6 cellular contexts compared by ENCODE assay signal in genomic region chr14:94079891-94080605, GRCh38. TPM values are rescaled to one million over a fixed set of nuclear protein-coding genes. Genes with fewer than 3 reads are reported as not detected.
A peak's percentile ranks its signal among the peaks of the same experiment; 100 is the strongest.
DNase-seq lines count a peak whose midpoint lies in the region; ATAC-seq and TF ChIP-seq lines count a peak whose summit lies in the region.

No MANE protein-coding gene starts in this region.

- H3K27ac ChIP-seq in DOHH2 (ENCODE audit: low read depth, low read length) (peak overlapping the region; percentile 62; the same call in 1 of the 2 replicates), right lobe of liver (peak overlapping the region; percentile 86 to 92 (median 89))

- CTCF ChIA-PET in WTC11 (lab: Charles Lee), result interaction anchor here (1.1 to 2.8 kb wide), 6 partner anchors 28 to 354 kb away, joined by 3 to 20 read pairs (median 11); no protein-coding TSS in a partner anchor

- intact Hi-C loops in right lobe of liver (cut with DNase I), result no loop called here

- H3K9me3 Mint-ChIP-seq in WTC11, result peaks cover 9% of the 10 kb centered on the region

- ATAC-seq in WTC11 (no peak), right lobe of liver (no peak), HG03520 (IDR thresholded peaks at IDR 0.05; ENCODE audit: unreplicated experiment) (no peak)

- H3K27me3 Mint-ChIP-seq in WTC11 (ENCODE audit: low read depth), result no peaks in the 10 kb centered on the region

- peak overlapping the region; percentile 87 for H3K4me2 ChIP-seq in DOHH2 (ENCODE audit: low read length)

- H3K36me3 ChIP-seq in DOHH2 (ENCODE audit: control insufficient read depth, low read length) (peaks cover 51% of the 10 kb centered on the region), right lobe of liver (peaks cover 0 to 19% (median 3%) of the 10 kb centered on the region in 4 donors)

- POLR2A ChIA-PET in WTC11 (lab: Charles Lee), result interaction anchor here (1.1 to 1.4 kb wide), 4 partner anchors 14 to 49 kb away, joined by 3 to 5 read pairs (median 4); partner anchors contain the start of gene IFI27L2

- peaks cover 47% of the 10 kb centered on the region for H3K4me1 ChIP-seq in DOHH2 (ENCODE audit: control insufficient read depth, low read length)
- H3K4me1 ChIP-seq in right lobe of liver, result peaks cover 0 to 45% (median 4%) of the 10 kb centered on the region in 4 donors

- no peak for TF ChIP-seq POLR2A in right lobe of liver (IDR thresholded peaks at IDR 0.05)

- peak overlapping the region; percentile 100 for H3K4me3 Mint-ChIP-seq in WTC11

- H3K4me3 ChIP-seq in DOHH2 (ENCODE audit: low read length) (peak overlapping the region; percentile 97), right lobe of liver (peak overlapping the region; percentile 81 to 96 (median 92))

- peaks cover 30% of the 10 kb centered on the region for H3K36me3 Mint-ChIP-seq in WTC11

- WGBS in right lobe of liver (ENCODE audit: insufficient coverage, low coverage, low lambda C conversion rate, missing lambda C conversion rate), result 2% methylated on average over 13 of the region's 13 CpGs

- peaks cover 29% of the 10 kb centered on the region for H3K4me1 Mint-ChIP-seq in WTC11

- peak overlapping the region; percentile 93 for H3K27ac Mint-ChIP-seq in WTC11

- H3K9me2 ChIP-seq in DOHH2 (replicated peaks; ENCODE audit: control insufficient read depth, low read length), result no peaks in the 10 kb centered on the region

- 0 out of 2 replicates have a peak, but pooled peaks cover 3% of the 10 kb centered on the region for H3F3A ChIP-seq in DOHH2 (ENCODE audit: control insufficient read depth, insufficient read depth)

- H4K20me1 ChIP-seq in DOHH2 (ENCODE audit: control insufficient read depth, insufficient read depth, low read depth, low read length), result peaks cover 9% of the 10 kb centered on the region; the same call in 1 of the 2 replicates

- H3K9me3 ChIP-seq in DOHH2 (ENCODE audit: control insufficient read depth, insufficient read depth, low read length) (peaks cover 6% of the 10 kb centered on the region), right lobe of liver (no peaks in the 10 kb centered on the region)

- TF ChIP-seq CTCF in DOHH2 (IDR thresholded peaks at IDR 0.05; ENCODE audit: low read depth, low read length, poor library complexity, severe bottlenecking), result no peak
- TF ChIP-seq CTCF in WTC11 (IDR thresholded peaks at IDR 0.05), result no peak
- no peak for TF ChIP-seq CTCF in right lobe of liver (IDR thresholded peaks at IDR 0.05)

- DNase-seq in WTC11 (ENCODE audit: low spot score) (no peak), right lobe of liver (no peak), DMS 273 treated with DMSO at 0.1 percent for 48 hours (lab: John Stamatoyannopoulos, UW) (no peak), NCI-H2171 treated with DMSO at 0.1 percent for 48 hours (lab: John Stamatoyannopoulos, UW) (no peak)

- peaks cover 82% of the 10 kb centered on the region for H3K79me2 ChIP-seq in DOHH2 (ENCODE audit: control insufficient read depth, low read length)

- H3K27me3 ChIP-seq in DOHH2 (ENCODE audit: control insufficient read depth, low read length), result no peaks in the 10 kb centered on the region
- H3K27me3 ChIP-seq in right lobe of liver, result no peaks in the 10 kb centered on the region

TF ChIP-seq in WTC11, 78 proteins besides CTCF, POLR2A, EP300 and RAD21:
- TF ChIP-seq IRF1 (CRISPR knock-in tag; IDR thresholded peaks at IDR 0.05) (no peak), FOXK1 (CRISPR knock-in tag; IDR thresholded peaks at IDR 0.05) (no peak), NFYB (CRISPR knock-in tag; conservative IDR thresholded peaks at IDR 0.05; ENCODE audit: low read depth) (no peak), ZBTB21 (CRISPR knock-in tag; IDR thresholded peaks at IDR 0.05; ENCODE audit: borderline replicate concordance) (no peak), MAX (CRISPR knock-in tag; IDR thresholded peaks at IDR 0.05) (no peak), ATF6 (CRISPR knock-in tag; IDR thresholded peaks at IDR 0.05) (no peak), TEAD1 (CRISPR knock-in tag; IDR thresholded peaks at IDR 0.05) (no peak)
TF ChIP-seq in WTC11: peak in this region for 0.

RNA-seq across cellular contexts. Expression of gene DDX24, which starts 1.0 kb away (rescaled TPM):
- total RNA-seq in WTC11 (2021) (137 to 174 TPM (median 140 TPM) in 3 replicates), right lobe of liver (10 to 100 TPM; 47.8 to 74.0 (median 63.6) TPM)

RNA-seq across cellular contexts. Expression of gene IFI27L1, which starts 1.1 kb away (rescaled TPM):
- total RNA-seq in WTC11 (2021) (27.6 to 34.1 TPM (median 32.3 TPM) in 3 replicates), right lobe of liver (1 to 10 TPM; 2.6 to 8.2 (median 5.3) TPM)

RNA-seq across cellular contexts. Expression of gene IFI27, which starts 30.5 kb away (rescaled TPM):
- total RNA-seq in WTC11 (2021) (1.8 to 3.2 TPM (median 2.4 TPM) in 3 replicates), right lobe of liver (10 to 100 TPM; 10.0 to 32.5 (median 16.9) TPM)

RNA-seq across cellular contexts. Expression of gene IFI27L2, which starts 49.4 kb away (rescaled TPM):
- total RNA-seq in WTC11 (2021) (22.1 to 37.2 TPM (median 35.5 TPM) in 3 replicates), right lobe of liver (1 to 10 TPM in 5 of 6 experiments, not detected in 1; 1.8 to 7.9 (median 4.1) TPM)

RNA-seq across cellular contexts. Expression of gene OTUB2, which starts 53.9 kb away (rescaled TPM):
- 3.5 to 4.5 TPM (median 3.9 TPM) in 3 replicates for total RNA-seq in WTC11 (2021)
- 1 to 10 TPM in 2 of 6 experiments, under 1 TPM in 4; 0.59 to 3.7 (median 0.85) TPM for total RNA-seq in right lobe of liver
